Comparison of ENCODE assay signal across 8 cellular contexts in genomic region chr11:78419327-78419726, GRCh38. TPM values are rescaled to one million over a fixed set of nuclear protein-coding genes. Genes with fewer than 3 reads are reported as not detected.
DNase-seq lines count a peak whose midpoint lies in the region; TF ChIP-seq lines count a peak whose summit lies in the region.

No MANE protein-coding gene starts in this region.

- peak overlapping the region; percentile 69 for H3K27ac ChIP-seq in cingulate gyrus (ENCODE audit: low read depth, low read length)

- no peak overlapping the region for H3K4me3 ChIP-seq in AG04449 (ENCODE audit: low read depth, low read length)

- POLR2A ChIA-PET in AG04449 (lab: Yijun Ruan, JAX): interaction anchor here (0.7 kb wide), 1 partner anchor 231 kb away, joined by 3 read pairs; the partner anchor contains the start of genes KCTD21 and USP35

- DNase-seq in AG04449 (ENCODE audit: low read depth, low spot score): peak; percentile 97
- peak; percentile 85 for DNase-seq in M059J (ENCODE audit: low read depth)
- DNase-seq in mucosa of gallbladder (ENCODE audit: low spot score): peak; percentile 42
- DNase-seq in Ammon's horn (ENCODE audit: low spot score): no peak
- no peak for DNase-seq in activated CD4-positive, alpha-beta T cell treated with anti-CD3 and anti-CD28 coated beads for 1 hour
- no peak for DNase-seq in activated gamma-delta T cell (lab: John Stamatoyannopoulos, UW)
- no peak for DNase-seq in HK-2 (ENCODE audit: unreplicated experiment)

- CTCF ChIA-PET in AG04449 (lab: Yijun Ruan, JAX): interaction anchor here (0.7 to 7.5 kb wide), 10 partner anchors 10 to 208 kb away, joined by 3 to 135 read pairs (median 6); no protein-coding TSS in a partner anchor

- no peak for TF ChIP-seq CTCF in AG04449 (IDR thresholded peaks at IDR 0.05; ENCODE audit: insufficient read depth, low read length, missing control alignments)

RNA-seq across cellular contexts. Expression of gene GAB2, which starts 1.7 kb away (rescaled TPM):
- 1.7 and 2.9 TPM in 2 replicates for total RNA-seq in M059J (2014; rRNA removed; shearing (Covaris generic))
- total RNA-seq in mucosa of gallbladder: 25.9 TPM

Comparison
In these comparisons a context has a peak if more than half of its experiments do, and no peak if none do; other contexts are left out.
1. DNase-seq: peak in AG04449 (single experiment), M059J (single experiment) and mucosa of gallbladder (single experiment); none in Ammon's horn (single experiment), activated CD4-positive, alpha-beta T cell treated with anti-CD3 and anti-CD28 coated beads for 1 hour (single experiment), activated gamma-delta T cell (single experiment) and HK-2 (single experiment).